ENCODE assay signal across 1 cellular context in genomic region chr11:1763336-1763795, GRCh38.
TF ChIP-seq lines count a peak whose summit lies in the region.

No MANE protein-coding gene starts in this region.

TF ChIP-seq in SK-N-SH, 30 proteins besides CTCF, POLR2A, EP300 and RAD21 (continued from another document):
- TF ChIP-seq MAX (IDR thresholded peaks at IDR 0.05; ENCODE audit: low read depth) (no peak), RCOR1 (IDR thresholded peaks at IDR 0.05; ENCODE audit: low read length) (no peak), CHD2 (IDR thresholded peaks at IDR 0.05; ENCODE audit: low read length, partially characterized antibody) (no peak), ELF1 (IDR thresholded peaks at IDR 0.05) (no peak), JUND (IDR thresholded peaks at IDR 0.05) (no peak)
